8 cellular contexts compared by ENCODE assay signal in the genomic region with DNA sequence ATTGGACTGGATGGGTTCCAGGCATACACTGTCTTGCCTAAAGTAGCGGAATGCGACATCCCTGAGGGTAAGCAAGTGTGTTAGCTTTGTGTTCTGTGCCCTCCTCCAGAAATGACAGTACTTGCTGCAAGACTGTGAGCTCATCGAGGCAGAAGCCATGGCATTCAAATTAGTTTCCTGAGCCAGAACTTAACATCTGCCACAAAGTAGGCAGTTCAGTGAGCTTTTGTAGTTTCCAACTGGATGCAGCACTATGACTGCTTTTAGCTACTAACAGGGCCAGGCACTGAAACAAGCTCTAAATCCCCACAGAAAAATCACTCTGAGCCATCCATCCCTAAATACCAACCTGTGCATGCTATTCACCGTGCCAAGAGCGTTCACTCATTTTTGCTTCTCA.
A peak's percentile ranks its signal among the peaks of the same experiment; 100 is the strongest.
DNase-seq lines count a peak whose midpoint lies in the region; ATAC-seq and TF ChIP-seq lines count a peak whose summit lies in the region.

No MANE protein-coding gene starts in this region.

- H3K36me3 Mint-ChIP-seq in stimulated activated memory B cell treated with anti-CD40 and anti-IgM and Interleukin-4, amounts not matched to agents 10 μg/mL and 1 μg/mL and 100 μg/mL, for 72 hours, result peaks cover 13% of the 10 kb centered on the region

- peak overlapping the region; percentile 95 for H3K4me3 Mint-ChIP-seq in stimulated activated memory B cell treated with anti-CD40 and anti-IgM and Interleukin-4, amounts not matched to agents 10 μg/mL and 1 μg/mL and 100 μg/mL, for 72 hours

- peaks cover 37% of the 10 kb centered on the region for H3K79me2 ChIP-seq in SU-DHL-6 (ENCODE audit: insufficient read depth, low read length)

- H3K9ac ChIP-seq in SU-DHL-6 (ENCODE audit: low read length), result peak overlapping the region; percentile 61

- no peaks in the 10 kb centered on the region for H3K9me3 ChIP-seq in SU-DHL-6 (ENCODE audit: insufficient read depth, low read length)

- H3K4me3 ChIP-seq in SU-DHL-6 (ENCODE audit: insufficient read depth, low read length, poor library complexity, severe bottlenecking) (peak overlapping the region; percentile 59), fibroblast of mammary gland (ENCODE audit: control insufficient read depth, low read depth, low read length) (peak overlapping the region; percentile 72)

- H3K4me1 Mint-ChIP-seq in stimulated activated memory B cell treated with anti-CD40 and anti-IgM and Interleukin-4, amounts not matched to agents 10 μg/mL and 1 μg/mL and 100 μg/mL, for 72 hours, result peaks cover 39% of the 10 kb centered on the region

- no peaks in the 10 kb centered on the region for H3K9me2 ChIP-seq in SU-DHL-6 (replicated peaks; ENCODE audit: insufficient read depth, low read length)

- no peaks in the 10 kb centered on the region for H3K9me3 Mint-ChIP-seq in stimulated activated memory B cell treated with anti-CD40 and anti-IgM and Interleukin-4, amounts not matched to agents 10 μg/mL and 1 μg/mL and 100 μg/mL, for 72 hours

- peak overlapping the region; percentile 97 for H2AFZ ChIP-seq in SU-DHL-6 (ENCODE audit: low read depth, low read length, severe bottlenecking)

- H3F3A ChIP-seq in SU-DHL-6 (ENCODE audit: insufficient read depth), result 0 out of 2 replicates have a peak, but pooled peaks cover 5% of the 10 kb centered on the region

- peak; percentile 6 for DNase-seq in NCI-H2107 treated with DMSO at 0.1 percent for 48 hours (lab: John Stamatoyannopoulos, UW; ENCODE audit: unreplicated experiment)
- no peak for DNase-seq in NCI-H2107 (lab: John Stamatoyannopoulos, UW)
- DNase-seq in fibroblast of mammary gland (ENCODE audit: low read depth), result peak; percentile 24
- no peak for DNase-seq in NK-92 (lab: John Stamatoyannopoulos, UW; ENCODE audit: unreplicated experiment)
- DNase-seq in SIG-M5 (lab: John Stamatoyannopoulos, UW), result no peak
- no peak for DNase-seq in HUDEP-2 (lab: John Stamatoyannopoulos, UW; ENCODE audit: unreplicated experiment in 76 of 76)

- H3K4me2 ChIP-seq in SU-DHL-6 (ENCODE audit: low read depth, low read length, poor library complexity, severe bottlenecking), result peak overlapping the region; percentile 76

- H3K36me3 ChIP-seq in SU-DHL-6 (ENCODE audit: low read length), result no peaks in the 10 kb centered on the region

- TF ChIP-seq CTCF in SU-DHL-6 (IDR thresholded peaks at IDR 0.05; ENCODE audit: insufficient read depth, low read length, poor library complexity, severe bottlenecking), result no peak
- no peak for TF ChIP-seq CTCF in fibroblast of mammary gland (conservative IDR thresholded peaks at IDR 0.05; ENCODE audit: control insufficient read depth, insufficient read depth, low read depth, low read length)

- H3K27ac Mint-ChIP-seq in stimulated activated memory B cell treated with anti-CD40 and anti-IgM and Interleukin-4, amounts not matched to agents 10 μg/mL and 1 μg/mL and 100 μg/mL, for 72 hours, result peak overlapping the region; percentile 92

- no peak for ATAC-seq in stimulated activated memory B cell treated with anti-CD40 and anti-IgM and Interleukin-4, amounts not matched to agents 10 μg/mL and 1 μg/mL and 100 μg/mL, for 72 hours

- H3K27me3 Mint-ChIP-seq in stimulated activated memory B cell treated with anti-CD40 and anti-IgM and Interleukin-4, amounts not matched to agents 10 μg/mL and 1 μg/mL and 100 μg/mL, for 72 hours, result peaks cover 6% of the 10 kb centered on the region

- no peaks in the 10 kb centered on the region for H3K27me3 ChIP-seq in SU-DHL-6 (ENCODE audit: low read length)

- no peak overlapping the region for H3K27ac ChIP-seq in SU-DHL-6 (ENCODE audit: low read depth, low read length)

- H4K20me1 ChIP-seq in SU-DHL-6 (ENCODE audit: low read depth, low read length), result peaks cover 14% of the 10 kb centered on the region

Comparison
In these comparisons a context has a peak if more than half of its experiments do, and no peak if none do; other contexts are left out.
1. DNase-seq: peak in NCI-H2107 treated with DMSO at 0.1 percent for 48 hours (single experiment) and fibroblast of mammary gland (single experiment); none in NCI-H2107 (single experiment), NK-92 (single experiment), SIG-M5 (single experiment) and HUDEP-2 (0 of 76).